ENCODE assay signal across 2 cellular contexts in genomic region chr6:33772902-33773472, GRCh38.
TF ChIP-seq lines count a peak whose summit lies in the region.

No MANE protein-coding gene starts in this region.

TF ChIP-seq in IMR-90, 13 proteins besides CTCF, POLR2A, EP300 and RAD21:
- TF ChIP-seq CHD1 (IDR thresholded peaks at IDR 0.05; ENCODE audit: low read depth, low read length) (no peak), SMC3 (IDR thresholded peaks at IDR 0.05; ENCODE audit: low read depth, low read length) (no peak), USF2 (IDR thresholded peaks at IDR 0.05; ENCODE audit: low read depth, low read length) (no peak), MXI1 (IDR thresholded peaks at IDR 0.05; ENCODE audit: borderline replicate concordance, low read depth, low read length) (no peak), RFX5 (IDR thresholded peaks at IDR 0.05; ENCODE audit: low read depth, low read length) (no peak), MAZ (IDR thresholded peaks at IDR 0.05; ENCODE audit: borderline replicate concordance, low read depth, low read length) (no peak), RCOR1 (IDR thresholded peaks at IDR 0.05; ENCODE audit: insufficient replicate concordance, low read length) (no peak), FOS (IDR thresholded peaks at IDR 0.05; ENCODE audit: low read depth, low read length) (no peak), MAFK (IDR thresholded peaks at IDR 0.05; ENCODE audit: low read depth, low read length) (no peak), CEBPB (IDR thresholded peaks at IDR 0.05; ENCODE audit: low read depth, low read length) (no peak), NFE2L2 (IDR thresholded peaks at IDR 0.05; ENCODE audit: low read depth, low read length) (no peak), BHLHE40 (IDR thresholded peaks at IDR 0.05; ENCODE audit: low read depth, low read length) (no peak), ELK1 (IDR thresholded peaks at IDR 0.05; ENCODE audit: borderline replicate concordance, low read depth, low read length) (no peak)

TF ChIP-seq in H1, 55 proteins besides CTCF, POLR2A, EP300 and RAD21:
- TF ChIP-seq GABPA (IDR thresholded peaks at IDR 0.05; ENCODE audit: borderline replicate concordance, insufficient read depth, low read length) (no peak), HDAC6 (IDR thresholded peaks at IDR 0.05; ENCODE audit: low read depth, low read length) (no peak), CBX5 (IDR thresholded peaks at IDR 0.05; ENCODE audit: low read depth, low read length) (no peak), NRF1 (IDR thresholded peaks at IDR 0.05; ENCODE audit: low read depth, low read length) (no peak), EZH2 (IDR thresholded peaks at IDR 0.05; ENCODE audit: low read depth, low read length, severe bottlenecking) (no peak), TAF7 (optimal IDR thresholded peaks at IDR 0.05; ENCODE audit: borderline replicate concordance, low read depth, low read length) (no peak), CBX8 (IDR thresholded peaks at IDR 0.05; ENCODE audit: borderline replicate concordance, low read depth, low read length) (no peak), CHD2 (IDR thresholded peaks at IDR 0.05; ENCODE audit: low read length) (no peak), GTF2F1 (IDR thresholded peaks at IDR 0.05; ENCODE audit: borderline replicate concordance, low read depth, low read length) (no peak), SIX5 (IDR thresholded peaks at IDR 0.05; ENCODE audit: low read depth, low read length) (no peak), SUZ12 (IDR thresholded peaks at IDR 0.05; ENCODE audit: low read length) (no peak), ZNF274 (IDR thresholded peaks at IDR 0.05; ENCODE audit: borderline replicate concordance, extremely low read depth, low read length) (no peak), BACH1 (IDR thresholded peaks at IDR 0.05; ENCODE audit: low read length) (no peak), KDM4A (IDR thresholded peaks at IDR 0.05; ENCODE audit: low read depth, low read length, severe bottlenecking) (no peak), CEBPB (IDR thresholded peaks at IDR 0.05; ENCODE audit: low read depth, low read length) (no peak), RNF2 (IDR thresholded peaks at IDR 0.05; ENCODE audit: borderline replicate concordance, low read depth, low read length, missing control alignments, poor library complexity, severe bottlenecking) (no peak), KDM5A (IDR thresholded peaks at IDR 0.05; ENCODE audit: low read length) (no peak)
